Comparison of ENCODE assay signal across 28 cellular contexts in genomic region chr1:81819613-81820012, GRCh38. TPM values are rescaled to one million over a fixed set of nuclear protein-coding genes. Genes with fewer than 3 reads are reported as not detected.
"Had no signal": no experiment of that assay in that cellular context is flagged by ENCODE, and none has a peak within 500 bp of the region (broad histone marks: within the 10 kb centered on the region; RNA-seq: fewer than 3 reads in every experiment).

No MANE protein-coding gene starts in this region.

- H3K4me1 Mint-ChIP-seq: activated CD4-positive, alpha-beta T cell treated with anti-CD3 and anti-CD28 coated beads, Interleukin-2, amount 10 ng/mL, durations not matched to agents 24 days and 14 days; activated naive CD4-positive, alpha-beta T cell treated with anti-CD3 and anti-CD28 coated beads, Interleukin-2, amount 50 U/mL, for 24 hours; activated naive CD8-positive, alpha-beta T cell treated with anti-CD3 and anti-CD28 coated beads, Interleukin-2, amount 10 ng/mL, durations not matched to agents 7 days and 5 days; central memory CD8-positive, alpha-beta T cell had no signal

- H3K36me3 ChIP-seq: ascending aorta, cardiac muscle cell, SJCRH30 had no signal

- H3K36me3 Mint-ChIP-seq: activated naive CD4-positive, alpha-beta T cell treated with anti-CD3 and anti-CD28 coated beads, Interleukin-2, amount 50 U/mL, for 24 hours; activated naive CD8-positive, alpha-beta T cell treated with anti-CD3 and anti-CD28 coated beads, Interleukin-2, amount 10 ng/mL, durations not matched to agents 7 days and 5 days had no signal

- H3K27ac Mint-ChIP-seq: activated CD4-positive, alpha-beta T cell treated with anti-CD3 and anti-CD28 coated beads, Interleukin-2, amount 10 ng/mL, durations not matched to agents 24 days and 14 days; activated CD8-positive, alpha-beta T cell treated with anti-CD3 and anti-CD28 coated beads for 36 hours; activated naive CD4-positive, alpha-beta T cell treated with anti-CD3 and anti-CD28 coated beads, Interleukin-2, amount 50 U/mL, for 24 hours; activated naive CD8-positive, alpha-beta T cell treated with anti-CD3 and anti-CD28 coated beads, Interleukin-2, amount 10 ng/mL, durations not matched to agents 7 days and 5 days; activated T-cell treated with anti-CD3 and anti-CD28 coated beads, Interleukin-2, amount 50 U/mL, for 24 hours; activated T-helper 2 cell treated with anti-CD3 and anti-CD28 coated beads, Interferon-gamma antibody, Interleukin-2, Interleukin-4, amounts not matched to agents 10 μg/mL and 5 μg/mL and 100 μg/mL, durations not matched to agents 14 hours and 24 hours and 36 hours had no signal

- ATAC-seq: activated CD8-positive, alpha-beta T cell treated with anti-CD3 and anti-CD28 coated beads for 36 hours; Panc1 had no signal

- H3K27me3 Mint-ChIP-seq: activated CD4-positive, alpha-beta T cell treated with anti-CD3 and anti-CD28 coated beads, Interleukin-2, amount 10 ng/mL, durations not matched to agents 24 days and 14 days; activated CD8-positive, alpha-beta T cell treated with anti-CD3 and anti-CD28 coated beads for 36 hours; activated naive CD4-positive, alpha-beta T cell treated with anti-CD3 and anti-CD28 coated beads, Interleukin-2, amount 50 U/mL, for 24 hours; activated naive CD8-positive, alpha-beta T cell treated with anti-CD3 and anti-CD28 coated beads, Interleukin-2, amount 10 ng/mL, durations not matched to agents 7 days and 5 days; activated T-cell treated with anti-CD3 and anti-CD28 coated beads, Interleukin-2, amount 50 U/mL, for 24 hours; central memory CD8-positive, alpha-beta T cell had no signal

- H3K9me3 Mint-ChIP-seq: activated CD4-positive, alpha-beta T cell treated with anti-CD3 and anti-CD28 coated beads, Interleukin-2, amount 10 ng/mL, durations not matched to agents 24 days and 14 days; activated CD8-positive, alpha-beta T cell treated with anti-CD3 and anti-CD28 coated beads for 36 hours; activated naive CD4-positive, alpha-beta T cell treated with anti-CD3 and anti-CD28 coated beads, Interleukin-2, amount 50 U/mL, for 24 hours; activated naive CD8-positive, alpha-beta T cell treated with anti-CD3 and anti-CD28 coated beads, Interleukin-2, amount 10 ng/mL, durations not matched to agents 7 days and 5 days; activated T-helper 2 cell treated with anti-CD3 and anti-CD28 coated beads, Interferon-gamma antibody, Interleukin-2, Interleukin-4, amounts not matched to agents 10 μg/mL and 5 μg/mL and 100 μg/mL, durations not matched to agents 14 hours and 24 hours and 36 hours had no signal

- DNase-seq: activated CD4-positive, alpha-beta T cell treated with anti-CD3 and anti-CD28 coated beads, Interleukin-2, amount 10 ng/mL, durations not matched to agents 24 days and 14 days; activated CD4-positive, alpha-beta T cell treated with anti-CD3 and anti-CD28 coated beads, Interleukin-2, amount 50 U/mL, for 4 hours; activated CD8-positive, alpha-beta T cell treated with anti-CD3 and anti-CD28 coated beads for 36 hours; activated gamma-delta T cell; activated naive CD4-positive, alpha-beta T cell treated with Interleukin-2 at 50 U/mL for 16 hours; activated naive CD8-positive, alpha-beta T cell treated with anti-CD3 and anti-CD28 coated beads, Interleukin-2, amount 10 ng/mL, durations not matched to agents 7 days and 5 days; activated T-cell treated with anti-CD3 and anti-CD28 coated beads, Interleukin-2, amount 50 U/mL, for 24 hours; amygdala; Karpas-422; KBM-7; NCI-H1436 treated with DMSO at 0.1 percent for 48 hours; NCI-H1694 treated with DMSO at 0.1 percent for 48 hours; NCI-H2029; NCI-H345; NCI-H524 treated with DMSO at 0.1 percent for 48 hours; SHP77; SJCRH30; T1000 had no signal

- H3K4me1 ChIP-seq: SJCRH30 had no signal

- H3K4me3 Mint-ChIP-seq: activated CD4-positive, alpha-beta T cell treated with anti-CD3 and anti-CD28 coated beads, Interleukin-2, amount 10 ng/mL, durations not matched to agents 24 days and 14 days; activated CD8-positive, alpha-beta T cell treated with anti-CD3 and anti-CD28 coated beads for 36 hours; activated naive CD4-positive, alpha-beta T cell treated with anti-CD3 and anti-CD28 coated beads, Interleukin-2, amount 50 U/mL, for 24 hours; activated naive CD8-positive, alpha-beta T cell treated with anti-CD3 and anti-CD28 coated beads, Interleukin-2, amount 10 ng/mL, durations not matched to agents 7 days and 5 days; activated T-cell treated with anti-CD3 and anti-CD28 coated beads, Interleukin-2, amount 50 U/mL, for 24 hours; central memory CD8-positive, alpha-beta T cell had no signal

- H3K9me3 ChIP-seq: ascending aorta, SJCRH30 had no signal

- H3K4me3 ChIP-seq: ascending aorta, cardiac muscle cell, SJCRH30, SK-N-MC had no signal

- H3K27me3 ChIP-seq: ascending aorta, cardiac muscle cell, SJCRH30 had no signal

- H3K27ac ChIP-seq: ascending aorta, cardiac muscle cell, SJCRH30, SK-N-MC had no signal

RNA-seq across cellular contexts. Expression of gene ADGRL2, which starts 18.9 kb away (rescaled TPM):
- total RNA-seq: activated CD8-positive, alpha-beta T cell treated with anti-CD3 and anti-CD28 coated beads for 36 hours; activated naive CD8-positive, alpha-beta T cell treated with anti-CD3 and anti-CD28 coated beads, Interleukin-2, amount 10 ng/mL, durations not matched to agents 7 days and 5 days; activated T-helper 2 cell treated with anti-CD3 and anti-CD28 coated beads, Interferon-gamma antibody, Interleukin-2, Interleukin-4, amounts not matched to agents 10 μg/mL and 5 μg/mL and 100 μg/mL, durations not matched to agents 14 hours and 24 hours and 36 hours; RPMI7951; T-helper 1 cell treated with Interleukin-12 subunit alpha and Interleukin-12 subunit beta and Interleukin-4 antibody, amounts not matched to agents 30 ng/mL and 1 ng/mL, for 36 hours; T-helper 2 cell treated with Interferon-gamma antibody and Interleukin-4, amounts not matched to agents 100 ng/mL and 5 ng/mL, for 36 hours had no signal
